In genomic region chr21:44711327-44712202, GRCh38 we compare ENCODE assay signal across 13 cellular contexts. TPM values are rescaled to one million over a fixed set of nuclear protein-coding genes. Genes with fewer than 3 reads are reported as not detected.
DNase-seq lines count a peak whose midpoint lies in the region; ATAC-seq and TF ChIP-seq lines count a peak whose summit lies in the region.
"Had no signal": no experiment of that assay in that cellular context is flagged by ENCODE, and none has a peak within 500 bp of the region (broad histone marks: within the 10 kb centered on the region; RNA-seq: fewer than 3 reads in every experiment).

TSPEAR (minus strand) TSS chr21:44711572; CDS start chr21:44711514, 58 bp downstream.

- H3K9me3 ChIP-seq in NT2/D1 (ENCODE audit: insufficient read depth, low read length) (0 out of 2 replicates have a peak, but pooled peaks cover 3% of the 10 kb centered on the region), iPS-18c (ENCODE audit: control insufficient read depth, insufficient read depth, low read length) (no peaks in the 10 kb centered on the region)
- H3K9me3 ChIP-seq: tibial nerve had no signal

- peak; percentile 5 for ATAC-seq in GM23338
- ATAC-seq in HG03108 (IDR thresholded peaks at IDR 0.05; ENCODE audit: unreplicated experiment), result no peak
- no peak for ATAC-seq in GM19328 (IDR thresholded peaks at IDR 0.05; ENCODE audit: unreplicated experiment)
- ATAC-seq in GM19324 (IDR thresholded peaks at IDR 0.05; ENCODE audit: low FRiP score, unreplicated experiment), result no peak

- peak within 1 kb of the TSS; percentile 67 for H3K4me3 Mint-ChIP-seq in GM23338

- H3K4me1 ChIP-seq in GM23338 (ENCODE audit: insufficient read depth) (peaks cover 55% of the 10 kb centered on the region), NT2/D1 (ENCODE audit: insufficient read depth, insufficient read length) (peaks cover 36% of the 10 kb centered on the region)

- H3K9me2 ChIP-seq in GM23338 (ENCODE audit: insufficient read depth), result 0 out of 2 replicates have a peak, but pooled peaks cover 3% of the 10 kb centered on the region

- H3K9me3 Mint-ChIP-seq in GM23338, result no peaks in the 10 kb centered on the region

- TF ChIP-seq CTCF in 22Rv1 (IDR thresholded peaks at IDR 0.05), result peak; percentile 23; the same call in 1 of the 2 replicates
- TF ChIP-seq CTCF in GM23338 (conservative IDR thresholded peaks at IDR 0.05; ENCODE audit: low read depth in 2 of 2), result peak in 1 of 2 experiments; percentile 10; a peak in 1 of 4 replicates

- H3F3A ChIP-seq in GM23338 (replicated peaks; ENCODE audit: low read depth), result peaks cover 23% of the 10 kb centered on the region

- DNase-seq in GM23338 (ENCODE audit: low spot score) (peak; percentile 57), NT2/D1 (ENCODE audit: low read depth, low spot score) (no peak), activated gamma-delta T cell treated with Interleukin-2 at 50 U/mL for 16 hours (no peak)
- DNase-seq: NCI-H1694 treated with DMSO at 0.1 percent for 48 hours; stimulated activated CD4-positive, alpha-beta T cell treated with anti-CD3 and anti-CD28 coated beads, Interleukin-2, amount 100 ng/mL, for 48 hours had no signal

- H3K36me3 ChIP-seq in GM23338 (ENCODE audit: insufficient read depth) (no peaks in the 10 kb centered on the region), NT2/D1 (ENCODE audit: insufficient read depth, insufficient read length, low read length) (no peaks in the 10 kb centered on the region)
- H3K36me3 ChIP-seq: tibial nerve had no signal

- H3K9ac ChIP-seq in NT2/D1 (ENCODE audit: insufficient read length, low read depth), result peak within 1 kb of the TSS; percentile 57

- H3K27me3 ChIP-seq in GM23338 (ENCODE audit: insufficient read depth) (peaks cover 87% of the 10 kb centered on the region), NT2/D1 (ENCODE audit: insufficient read depth, insufficient read length) (peaks cover 95% of the 10 kb centered on the region)

- H2AFZ ChIP-seq in GM23338, result peak within 1 kb of the TSS; percentile 81

- no peaks in the 10 kb centered on the region for H3K36me3 Mint-ChIP-seq in GM23338 (ENCODE audit: low read depth)

- peaks cover 77% of the 10 kb centered on the region for H3K27me3 Mint-ChIP-seq in GM23338 (ENCODE audit: insufficient read depth, low read depth, poor library complexity)

- no peaks in the 10 kb centered on the region for H3K79me2 ChIP-seq in GM23338 (replicated peaks; ENCODE audit: insufficient read depth)

- H3K27ac ChIP-seq in 22Rv1 (no peak within 1 kb of the TSS), GM23338 (ENCODE audit: low read depth) (no peak within 1 kb of the TSS)
- H3K27ac ChIP-seq: tibial nerve had no signal

- peak within 1 kb of the TSS; percentile 95 for H3K4me2 ChIP-seq in GM23338

- no peaks in the 10 kb centered on the region for H4K20me1 ChIP-seq in GM23338 (replicated peaks; ENCODE audit: insufficient read depth)

- H3K4me3 ChIP-seq in GM23338 (peak within 1 kb of the TSS; percentile 71), NT2/D1 (ENCODE audit: insufficient read length, low read depth) (peak within 1 kb of the TSS; percentile 29), iPS-18c (ENCODE audit: insufficient read depth, low read depth, low read length) (peak within 1 kb of the TSS; percentile 53)
- H3K4me3 ChIP-seq: tibial nerve had no signal

- H3K4me1 Mint-ChIP-seq in GM23338, result peaks cover 54% of the 10 kb centered on the region

- H3K27ac Mint-ChIP-seq in GM23338, result no peak within 1 kb of the TSS

TF ChIP-seq in GM23338, 12 proteins besides CTCF, POLR2A, EP300 and RAD21:
- no peak for TF ChIP-seq NANOG (IDR thresholded peaks at IDR 0.05; ENCODE audit: borderline replicate concordance)
- no peak for TF ChIP-seq EZH2phosphoT487 (IDR thresholded peaks at IDR 0.05; ENCODE audit: unreplicated experiment)
- peak; percentile 81 for TF ChIP-seq EZH2 (IDR thresholded peaks at IDR 0.05; ENCODE audit: low read depth, unreplicated experiment)
- TF ChIP-seq POLR2AphosphoS5 (IDR thresholded peaks at IDR 0.05; ENCODE audit: low read depth), result no peak
- no peak for TF ChIP-seq ETS1 (IDR thresholded peaks at IDR 0.05)
- TF ChIP-seq JUNB (IDR thresholded peaks at IDR 0.05; ENCODE audit: unreplicated experiment), result no peak
- no peak for TF ChIP-seq ZNF462 (CRISPR knock-in tag; IDR thresholded peaks at IDR 0.05)

RNA-seq across cellular contexts. Expression of gene TSPEAR, which starts in this region (rescaled TPM):
- 0.35 TPM in 1 of 2 replicates, not detected in the other for total RNA-seq in GM23338 (2014; rRNA removed; shearing (Covaris generic))
- polyA plus RNA-seq in GM23338 (2016; fragmentation: Nextera tagmentation; extraction: Ambion mirVana), result 0.45 and 0.92 TPM in 2 replicates
- total RNA-seq: fibroblast of lung, mononuclear cell, tibial nerve had no signal
- polyA plus RNA-seq: fibroblast of lung had no signal

Comparison
In these comparisons a context has a peak if more than half of its experiments do, and no peak if none do; other contexts are left out.
1. Peak in DNase-seq, ATAC-seq, H3K4me3 ChIP-seq and H3K4me2 ChIP-seq in GM23338; RNA of the gene not detected or under 1 TPM.